In the genomic region with DNA sequence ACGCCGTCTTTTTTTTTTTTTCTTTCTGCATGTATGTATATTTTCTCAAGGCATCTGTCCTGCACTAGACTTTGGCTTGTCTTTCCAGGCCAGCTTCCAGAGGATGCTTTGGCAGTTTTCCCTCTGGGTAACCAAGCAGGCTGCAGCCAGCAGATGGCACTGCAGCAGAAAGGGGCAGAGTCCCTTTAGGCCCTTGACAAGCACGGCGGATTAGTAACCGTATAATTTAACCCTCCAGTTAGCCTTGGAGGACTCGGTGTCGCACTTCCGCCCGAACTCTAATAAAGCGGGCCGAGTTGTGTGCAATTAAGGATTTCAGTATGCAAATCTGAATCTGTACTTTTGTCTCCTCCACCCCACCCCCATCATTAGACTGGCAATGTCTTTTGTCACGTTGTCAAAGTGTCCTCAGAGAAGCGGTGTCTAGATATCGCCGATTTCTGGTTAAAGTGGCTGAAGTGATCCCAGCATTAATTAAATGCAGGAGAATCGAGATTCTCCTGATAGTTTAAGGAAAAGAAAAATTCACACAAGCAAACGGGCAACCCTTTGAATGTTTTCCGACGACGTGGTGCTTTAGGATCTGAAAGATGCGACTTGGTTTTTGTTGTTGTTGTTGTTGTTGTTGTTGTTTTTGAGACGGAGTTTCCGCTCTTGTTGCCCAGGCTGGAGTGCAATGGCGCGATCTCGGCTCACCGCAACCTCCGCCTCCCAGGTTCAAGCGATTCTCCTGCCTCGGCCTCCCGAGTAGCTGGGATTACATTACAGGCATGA, we compare ENCODE assay signal across 8 cellular contexts.
A peak's percentile ranks its signal among the peaks of the same experiment; 100 is the strongest.
DNase-seq lines count a peak whose midpoint lies in the region; ATAC-seq, FAIRE-seq and TF ChIP-seq lines count a peak whose summit lies in the region.

No MANE protein-coding gene starts in this region.

- H3K27me3 ChIP-seq in HUES6 (ENCODE audit: control insufficient read depth, insufficient read depth, low read length), result no peaks in the 10 kb centered on the region

- DNase-seq in D341Med (ENCODE audit: low spot score) (peak; percentile 78), RCC 7860 (ENCODE audit: low spot score) (peak; percentile 17), T47D (ENCODE audit: low read depth in 1 of 2, low spot score in 1 of 2) (peak; percentile 38 to 88), iPS-NIHi7 (ENCODE audit: extremely low spot score) (peak; percentile 73)

- peaks cover 13% of the 10 kb centered on the region; the same call in 1 of the 2 replicates for H3K4me1 ChIP-seq in HUES6 (ENCODE audit: control insufficient read depth, insufficient read depth, low read length)

- ATAC-seq in GM18505 (IDR thresholded peaks at IDR 0.05; ENCODE audit: unreplicated experiment), result no peak
- no peak for ATAC-seq in HG02870 (IDR thresholded peaks at IDR 0.05; ENCODE audit: unreplicated experiment)

- no peak for FAIRE-seq in RCC 7860 (lab: Jason Lieb, UNC)

- H3K4me3 ChIP-seq in HUES6 (ENCODE audit: low read depth, low read length), result peak overlapping the region; percentile 76
- H3K4me3 ChIP-seq in skin epidermis, result peak overlapping the region; percentile 57 to 88 (median 82)

- H3K27ac ChIP-seq in HUES6 (ENCODE audit: low read depth, low read length) (no peak overlapping the region), skin epidermis (peak overlapping the region; percentile 45 to 99 (median 97))

- no peak for TF ChIP-seq POLR2A in GM18505 (IDR thresholded peaks at IDR 0.05; ENCODE audit: borderline replicate concordance, extremely low read depth, insufficient read depth, insufficient read length)

- peaks cover 4% of the 10 kb centered on the region for H3K36me3 ChIP-seq in HUES6 (ENCODE audit: control insufficient read depth, insufficient read depth, low read length)

- no peak overlapping the region for H3K9ac ChIP-seq in HUES6 (ENCODE audit: low read length)

- H3K9me3 ChIP-seq in HUES6 (ENCODE audit: control insufficient read depth, insufficient read depth, low read depth, low read length), result no peaks in the 10 kb centered on the region

- in situ Hi-C loops in T47D (cut with HindIII; ENCODE audit: low pct_unique_long_range_greater_than_20kb, low sequenced_read_pairs), result no loop called here

Comparison
In these comparisons a context has a peak if more than half of its experiments do, and no peak if none do; other contexts are left out.
1. DNase-seq: peak in every context shown above with its lines; median percentile 78 in D341Med; 73 in iPS-NIHi7; 63 in T47D; 17 in RCC 7860.